ENCODE assay signal across 16 cellular contexts in the genomic region with DNA sequence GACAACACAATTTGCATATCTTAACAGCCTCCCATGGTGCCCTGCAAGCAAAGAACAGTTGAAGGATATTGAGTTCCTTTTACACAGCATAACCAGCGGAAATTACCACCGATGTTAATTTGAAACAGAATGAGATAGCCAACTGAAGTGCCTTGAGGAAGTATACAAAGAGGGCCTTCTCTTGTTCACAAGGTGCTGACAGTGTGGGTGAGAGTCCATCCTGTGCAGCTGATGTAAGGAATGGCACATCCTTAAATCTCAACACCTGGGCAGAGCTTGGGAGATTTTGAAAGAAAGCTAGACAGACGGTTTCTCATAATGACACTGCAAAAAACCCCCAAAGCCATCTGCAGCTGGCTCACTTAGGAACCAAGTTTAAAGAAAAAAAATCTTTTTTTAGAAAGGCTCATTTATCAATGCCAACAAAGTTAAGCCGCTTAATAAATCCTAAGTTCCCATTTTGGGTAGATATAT.
A peak's percentile ranks its signal among the peaks of the same experiment; 100 is the strongest.
DNase-seq lines count a peak whose midpoint lies in the region; ATAC-seq and TF ChIP-seq lines count a peak whose summit lies in the region.
"Had no signal": no experiment of that assay in that cellular context is flagged by ENCODE, and none has a peak within 500 bp of the region (broad histone marks: within the 10 kb centered on the region; RNA-seq: fewer than 3 reads in every experiment).

No MANE protein-coding gene starts in this region.

- H3K9ac ChIP-seq in PC-3 (ENCODE audit: low read length) = no peak overlapping the region

- no peak overlapping the region for H3K27ac ChIP-seq in upper lobe of right lung
- no peak overlapping the region for H3K27ac ChIP-seq in PC-3 (ENCODE audit: low read length)
- H3K27ac ChIP-seq: prostate gland had no signal

- H3K36me3 ChIP-seq in upper lobe of right lung = no peaks in the 10 kb centered on the region
- H3K36me3 ChIP-seq in PC-3 (ENCODE audit: low read depth, low read length) = no peaks in the 10 kb centered on the region
- H3K36me3 ChIP-seq: prostate gland had no signal

- no peaks in the 10 kb centered on the region for H4K20me1 ChIP-seq in PC-3 (ENCODE audit: low read length)

- H3K27ac Mint-ChIP-seq in brain = peak overlapping the region in 4 of 5 experiments; percentile 16 to 85 (median 62)
- H3K27ac Mint-ChIP-seq: mesothelial cell of epicardium; stimulated activated naive CD8-positive, alpha-beta T cell treated with anti-CD3 and anti-CD28 coated beads, Interleukin-15, Interleukin-2, amounts not matched to agents 100 ng/mL and 50 ng/mL, for 24 hours had no signal

- H3K4me1 ChIP-seq in upper lobe of right lung = no peaks in the 10 kb centered on the region
- H3K4me1 ChIP-seq in PC-3 (ENCODE audit: insufficient read depth, low read length) = no peaks in the 10 kb centered on the region
- H3K4me1 ChIP-seq: prostate gland had no signal

- no peaks in the 10 kb centered on the region for H3K27me3 Mint-ChIP-seq in brain
- H3K27me3 Mint-ChIP-seq: stimulated activated naive CD8-positive, alpha-beta T cell treated with anti-CD3 and anti-CD28 coated beads, Interleukin-15, Interleukin-2, amounts not matched to agents 100 ng/mL and 50 ng/mL, for 24 hours had no signal

- intact Hi-C loops in upper lobe of right lung (cut with DNase I) (no loop called here), left ventricle myocardium superior (cut with micrococcal nuclease) (no loop called here), PC-3 (cut with micrococcal nuclease) (no loop called here)

- CTCF ChIA-PET in PC-3 (lab: Charles Lee) = interaction anchor here (0.7 kb wide), 1 partner anchor 11 kb away, joined by 3 read pairs; no protein-coding TSS in a partner anchor

- TF ChIP-seq CTCF in brain (conservative IDR thresholded peaks at IDR 0.05) (no peak), upper lobe of right lung (IDR thresholded peaks at IDR 0.05) (no peak), PC-3 (conservative IDR thresholded peaks at IDR 0.05; ENCODE audit: low read depth, low read length) (no peak)

- no peaks in the 10 kb centered on the region for H3K36me3 Mint-ChIP-seq in brain

- no peak overlapping the region for H2AFZ ChIP-seq in PC-3 (ENCODE audit: low read length)

- H3K9me2 ChIP-seq in PC-3 (replicated peaks; ENCODE audit: low read length) = no peaks in the 10 kb centered on the region

- no peaks in the 10 kb centered on the region for H3K9me3 ChIP-seq in upper lobe of right lung
- peaks cover 5% of the 10 kb centered on the region for H3K9me3 ChIP-seq in PC-3 (ENCODE audit: low read length)
- H3K9me3 ChIP-seq: prostate gland had no signal

- no peak for DNase-seq in upper lobe of right lung
- DNase-seq in left ventricle myocardium superior = no peak
- no peak for DNase-seq in HCEC 1CT
- DNase-seq in PC-3 = no peak
- DNase-seq: DMS79 treated with DMSO at 0.1 percent for 48 hours; hypothalamus; NCI-H1417 treated with DMSO at 0.1 percent for 48 hours; NK-92 treated with Interleukin-12 subunit alpha and Interleukin-12 subunit beta, amount 100 ng/mL, for 24 hours; stimulated activated CD4-positive, alpha-beta T cell treated with anti-CD3 and anti-CD28 coated beads, Interleukin-1b, Interleukin-23, amount 100 ng/mL, for 48 hours had no signal

- peak overlapping the region in 1 of 5 experiments; percentile 49 for H3K4me3 Mint-ChIP-seq in brain
- H3K4me3 Mint-ChIP-seq: mesothelial cell of epicardium; stimulated activated naive CD8-positive, alpha-beta T cell treated with anti-CD3 and anti-CD28 coated beads, Interleukin-15, Interleukin-2, amounts not matched to agents 100 ng/mL and 50 ng/mL, for 24 hours had no signal

- peaks cover 18 to 24% (median 23%) of the 10 kb centered on the region in 5 experiments for H3K9me3 Mint-ChIP-seq in brain

- H3K4me3 ChIP-seq in upper lobe of right lung (no peak overlapping the region), PC-3 (ENCODE audit: low read length) (no peak overlapping the region)
- H3K4me3 ChIP-seq: prostate gland had no signal

- H3F3A ChIP-seq in PC-3 (ENCODE audit: low read length, unreplicated experiment) = no peaks in the 10 kb centered on the region

- POLR2A ChIA-PET in PC-3 (lab: Charles Lee; ENCODE audit: unreplicated experiment) = no interaction called here

- ATAC-seq in GM18505 (IDR thresholded peaks at IDR 0.05; ENCODE audit: unreplicated experiment) = peak; percentile 78
- ATAC-seq in GM21423 (IDR thresholded peaks at IDR 0.05; ENCODE audit: unreplicated experiment) = peak; percentile 75
- ATAC-seq in HG03354 (IDR thresholded peaks at IDR 0.05; ENCODE audit: poor library complexity, severe bottlenecking, unreplicated experiment) = peak; percentile 92
- ATAC-seq in upper lobe of right lung = no peak
- ATAC-seq in left ventricle myocardium superior = no peak
- ATAC-seq in PC-3 = no peak

- no peak overlapping the region for H3K4me2 ChIP-seq in PC-3 (ENCODE audit: low read length)

- BruUV-seq in PC-3 (replicated peaks; lab: Mats Ljungman, UMichigan) = no TSS peak

- H3K79me2 ChIP-seq in PC-3 (ENCODE audit: low read length) = no peaks in the 10 kb centered on the region

- no peaks in the 10 kb centered on the region for H3K27me3 ChIP-seq in upper lobe of right lung
- no peaks in the 10 kb centered on the region for H3K27me3 ChIP-seq in PC-3 (ENCODE audit: low read length)

- no peak for TF ChIP-seq POLR2A in GM18505 (IDR thresholded peaks at IDR 0.05; ENCODE audit: borderline replicate concordance, extremely low read depth, insufficient read depth, insufficient read length)

- H3K4me1 Mint-ChIP-seq in brain = peaks cover 27% of the 10 kb centered on the region

Comparison
In these comparisons a context has a peak if more than half of its experiments do, and no peak if none do; other contexts are left out.
1. ATAC-seq: peak in GM18505 (single experiment), GM21423 (single experiment) and HG03354 (single experiment); none in upper lobe of right lung (single experiment), left ventricle myocardium superior (single experiment) and PC-3 (single experiment).